In the genomic region with DNA sequence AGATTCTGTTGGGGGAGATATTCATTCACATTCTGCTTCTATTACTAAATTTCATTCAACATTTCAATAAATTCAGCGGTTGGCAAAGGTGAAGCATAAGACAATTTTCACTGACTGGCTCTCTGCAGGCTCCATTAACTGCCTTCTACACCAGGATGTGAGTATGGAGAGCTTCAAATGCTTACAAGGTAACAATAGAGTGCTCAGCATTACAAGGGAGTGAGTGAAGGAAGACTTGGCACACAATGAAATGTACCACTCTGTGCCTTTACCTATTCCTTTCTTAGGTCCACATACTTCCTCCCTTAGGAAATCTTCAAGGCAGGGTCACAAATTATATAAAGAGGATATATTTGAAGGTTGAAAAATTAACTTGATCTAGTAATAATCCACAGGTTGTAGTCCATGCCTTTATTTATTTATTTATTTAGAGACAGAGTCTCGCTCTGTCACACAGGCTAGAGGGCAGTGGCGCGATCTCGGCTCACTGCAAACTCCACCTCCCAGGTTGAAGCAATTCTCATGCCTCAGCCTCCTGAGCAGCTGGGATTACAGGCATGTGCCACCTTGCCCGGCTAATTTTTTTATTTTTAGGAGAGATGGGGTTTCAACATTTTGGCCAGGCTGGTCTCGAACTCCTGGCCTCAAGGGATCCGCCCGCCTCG, we compare ENCODE assay signal across 1 cellular context.
TF ChIP-seq lines count a peak whose summit lies in the region.

No MANE protein-coding gene starts in this region.

TF ChIP-seq in GM23338, 12 proteins besides CTCF, POLR2A, EP300 and RAD21 (continued from another document):
- TF ChIP-seq, protein P1, sequence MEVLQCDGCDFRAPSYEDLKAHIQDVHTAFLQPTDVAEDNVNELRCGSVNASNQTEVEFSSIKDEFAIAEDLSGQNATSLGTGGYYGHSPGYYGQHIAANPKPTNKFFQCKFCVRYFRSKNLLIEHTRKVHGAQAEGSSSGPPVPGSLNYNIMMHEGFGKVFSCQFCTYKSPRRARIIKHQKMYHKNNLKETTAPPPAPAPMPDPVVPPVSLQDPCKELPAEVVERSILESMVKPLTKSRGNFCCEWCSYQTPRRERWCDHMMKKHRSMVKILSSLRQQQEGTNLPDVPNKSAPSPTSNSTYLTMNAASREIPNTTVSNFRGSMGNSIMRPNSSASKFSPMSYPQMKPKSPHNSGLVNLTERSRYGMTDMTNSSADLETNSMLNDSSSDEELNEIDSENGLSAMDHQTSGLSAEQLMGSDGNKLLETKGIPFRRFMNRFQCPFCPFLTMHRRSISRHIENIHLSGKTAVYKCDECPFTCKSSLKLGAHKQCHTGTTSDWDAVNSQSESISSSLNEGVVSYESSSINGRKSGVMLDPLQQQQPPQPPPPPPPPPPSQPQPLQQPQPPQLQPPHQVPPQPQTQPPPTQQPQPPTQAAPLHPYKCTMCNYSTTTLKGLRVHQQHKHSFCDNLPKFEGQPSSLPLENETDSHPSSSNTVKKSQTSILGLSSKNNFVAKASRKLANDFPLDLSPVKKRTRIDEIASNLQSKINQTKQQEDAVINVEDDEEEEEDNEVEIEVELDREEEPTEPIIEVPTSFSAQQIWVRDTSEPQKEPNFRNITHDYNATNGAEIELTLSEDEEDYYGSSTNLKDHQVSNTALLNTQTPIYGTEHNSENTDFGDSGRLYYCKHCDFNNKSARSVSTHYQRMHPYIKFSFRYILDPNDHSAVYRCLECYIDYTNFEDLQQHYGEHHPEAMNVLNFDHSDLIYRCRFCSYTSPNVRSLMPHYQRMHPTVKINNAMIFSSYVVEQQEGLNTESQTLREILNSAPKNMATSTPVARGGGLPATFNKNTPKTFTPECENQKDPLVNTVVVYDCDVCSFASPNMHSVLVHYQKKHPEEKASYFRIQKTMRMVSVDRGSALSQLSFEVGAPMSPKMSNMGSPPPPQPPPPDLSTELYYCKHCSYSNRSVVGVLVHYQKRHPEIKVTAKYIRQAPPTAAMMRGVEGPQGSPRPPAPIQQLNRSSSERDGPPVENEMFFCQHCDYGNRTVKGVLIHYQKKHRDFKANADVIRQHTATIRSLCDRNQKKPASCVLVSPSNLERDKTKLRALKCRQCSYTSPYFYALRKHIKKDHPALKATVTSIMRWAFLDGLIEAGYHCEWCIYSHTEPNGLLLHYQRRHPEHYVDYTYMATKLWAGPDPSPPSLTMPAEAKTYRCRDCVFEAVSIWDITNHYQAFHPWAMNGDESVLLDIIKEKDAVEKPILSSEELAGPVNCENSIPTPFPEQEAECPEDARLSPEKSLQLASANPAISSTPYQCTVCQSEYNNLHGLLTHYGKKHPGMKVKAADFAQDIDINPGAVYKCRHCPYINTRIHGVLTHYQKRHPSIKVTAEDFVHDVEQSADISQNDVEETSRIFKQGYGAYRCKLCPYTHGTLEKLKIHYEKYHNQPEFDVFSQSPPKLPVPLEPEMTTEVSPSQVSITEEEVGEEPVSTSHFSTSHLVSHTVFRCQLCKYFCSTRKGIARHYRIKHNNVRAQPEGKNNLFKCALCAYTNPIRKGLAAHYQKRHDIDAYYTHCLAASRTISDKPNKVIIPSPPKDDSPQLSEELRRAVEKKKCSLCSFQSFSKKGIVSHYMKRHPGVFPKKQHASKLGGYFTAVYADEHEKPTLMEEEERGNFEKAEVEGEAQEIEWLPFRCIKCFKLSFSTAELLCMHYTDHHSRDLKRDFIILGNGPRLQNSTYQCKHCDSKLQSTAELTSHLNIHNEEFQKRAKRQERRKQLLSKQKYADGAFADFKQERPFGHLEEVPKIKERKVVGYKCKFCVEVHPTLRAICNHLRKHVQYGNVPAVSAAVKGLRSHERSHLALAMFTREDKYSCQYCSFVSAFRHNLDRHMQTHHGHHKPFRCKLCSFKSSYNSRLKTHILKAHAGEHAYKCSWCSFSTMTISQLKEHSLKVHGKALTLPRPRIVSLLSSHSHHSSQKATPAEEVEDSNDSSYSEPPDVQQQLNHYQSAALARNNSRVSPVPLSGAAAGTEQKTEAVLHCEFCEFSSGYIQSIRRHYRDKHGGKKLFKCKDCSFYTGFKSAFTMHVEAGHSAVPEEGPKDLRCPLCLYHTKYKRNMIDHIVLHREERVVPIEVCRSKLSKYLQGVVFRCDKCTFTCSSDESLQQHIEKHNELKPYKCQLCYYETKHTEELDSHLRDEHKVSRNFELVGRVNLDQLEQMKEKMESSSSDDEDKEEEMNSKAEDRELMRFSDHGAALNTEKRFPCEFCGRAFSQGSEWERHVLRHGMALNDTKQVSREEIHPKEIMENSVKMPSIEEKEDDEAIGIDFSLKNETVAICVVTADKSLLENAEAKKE (CRISPR knock-in tag; IDR thresholded peaks at IDR 0.05): no peak
- no peak for TF ChIP-seq JUNB (IDR thresholded peaks at IDR 0.05; ENCODE audit: unreplicated experiment)
- no peak for TF ChIP-seq NANOG (IDR thresholded peaks at IDR 0.05; ENCODE audit: borderline replicate concordance)
